9 cellular contexts compared by ENCODE assay signal in genomic region chr14:61476105-61476736, GRCh38.
DNase-seq lines count a peak whose midpoint lies in the region; ATAC-seq and TF ChIP-seq lines count a peak whose summit lies in the region.
"Had no signal": no experiment of that assay in that cellular context is flagged by ENCODE, and none has a peak within 500 bp of the region (broad histone marks: within the 10 kb centered on the region; RNA-seq: fewer than 3 reads in every experiment).

No MANE protein-coding gene starts in this region.

- DNase-seq in activated T-cell treated with anti-CD3 and anti-CD28 coated beads, Interleukin-2, amount 50 U/mL, for 4 hours, result no peak
- no peak for DNase-seq in activated T-cell treated with anti-CD3 and anti-CD28 coated beads, Interleukin-2, amount 50 U/mL, for 1 hour
- DNase-seq in mesothelial cell of epicardium (ENCODE audit: low spot score in 2 of 2, unreplicated experiment in 2 of 2) (no peak), transverse colon (no peak), A673 (ENCODE audit: low spot score) (no peak), KBM-7 (no peak), SHP77 treated with DMSO at 0.1 percent for 48 hours (lab: John Stamatoyannopoulos, UW) (no peak)
- DNase-seq: COR-L47 had no signal

- peaks cover 28% of the 10 kb centered on the region for H3K36me3 Mint-ChIP-seq in activated T-cell treated with anti-CD3 and anti-CD28 coated beads, Interleukin-2, amount 50 U/mL, for 4 hours (ENCODE audit: insufficient read depth)
- H3K36me3 Mint-ChIP-seq in activated naive CD8-positive, alpha-beta T cell, result peaks cover 7% of the 10 kb centered on the region
- H3K36me3 Mint-ChIP-seq in mesothelial cell of epicardium, result no peaks in the 10 kb centered on the region

- peaks cover 3% of the 10 kb centered on the region for H3K9me3 Mint-ChIP-seq in activated T-cell treated with anti-CD3 and anti-CD28 coated beads, Interleukin-2, amount 50 U/mL, for 4 hours
- peaks cover 3% of the 10 kb centered on the region for H3K9me3 Mint-ChIP-seq in activated naive CD8-positive, alpha-beta T cell (ENCODE audit: low read depth)
- H3K9me3 Mint-ChIP-seq in mesothelial cell of epicardium, result no peaks in the 10 kb centered on the region

- H3K27me3 ChIP-seq in transverse colon (no peaks in the 10 kb centered on the region), A673 (replicated peaks; ENCODE audit: insufficient read depth, low read depth, low read length, poor library complexity) (no peaks in the 10 kb centered on the region)

- CTCF ChIA-PET in A673 (lab: Charles Lee), result interaction anchor here (0.5 to 1.1 kb wide), 4 partner anchors 20 to 1833 kb away, joined by 3 to 4 read pairs (median 3); partner anchors contain the start of gene HIF1A

- H3K27ac Mint-ChIP-seq in activated naive CD8-positive, alpha-beta T cell, result peak overlapping the region; percentile 97
- H3K27ac Mint-ChIP-seq in mesothelial cell of epicardium, result peak overlapping the region; percentile 95

- intact Hi-C loops in transverse colon (cut with DNase I; ENCODE audit: low total_unique reads) (no loop called here), A673 (cut with micrococcal nuclease; ENCODE audit: unreplicated experiment) (no loop called here)

- no peaks in the 10 kb centered on the region for H3K27me3 Mint-ChIP-seq in activated T-cell treated with anti-CD3 and anti-CD28 coated beads, Interleukin-2, amount 50 U/mL, for 4 hours (ENCODE audit: low read depth)
- no peaks in the 10 kb centered on the region for H3K27me3 Mint-ChIP-seq in activated naive CD8-positive, alpha-beta T cell
- H3K27me3 Mint-ChIP-seq in mesothelial cell of epicardium (ENCODE audit: low read depth), result no peaks in the 10 kb centered on the region

- 79 to 82% methylated on average over 1 to 2 of the region's 2 CpGs for WGBS in transverse colon (ENCODE audit: low coverage in 1 of 2), 2 donors

- H3K9me3 ChIP-seq in transverse colon, result no peaks in the 10 kb centered on the region
- no peaks in the 10 kb centered on the region for H3K9me3 ChIP-seq in A673 (ENCODE audit: low read depth, low read length, poor library complexity, severe bottlenecking)

- ATAC-seq in activated T-cell treated with anti-CD3 and anti-CD28 coated beads, Interleukin-2, amount 50 U/mL, for 4 hours, result peak; percentile 4 to 6

- in situ Hi-C loops in transverse colon (cut with MboI; ENCODE audit: low pct_ligation_motif_present in 1 of 4, low pct_unique_long_range_greater_than_20kb in 1 of 4, low sequenced_read_pairs in 3 of 4) (no loop called here), KBM-7 (cut with MboI; ENCODE audit: low pct_unique_long_range_greater_than_20kb, low sequenced_read_pairs) (loop anchor here (10.0 kb wide), 1 partner anchor 259 kb away; no protein-coding TSS in a partner anchor)

- H3K4me3 ChIP-seq in transverse colon (no peak overlapping the region), A673 (ENCODE audit: low read depth, low read length, poor library complexity, severe bottlenecking) (no peak overlapping the region)

- no TSS peak for BruUV-seq in A673 (replicated peaks; lab: Mats Ljungman, UMichigan)

- no peak for TF ChIP-seq POLR2A in transverse colon (IDR thresholded peaks at IDR 0.05)

- H3K27ac ChIP-seq in transverse colon, result peak overlapping the region; percentile 73 to 81 (median 79)
- H3K27ac ChIP-seq in A673 (ENCODE audit: low read depth, low read length, poor library complexity, severe bottlenecking), result no peak overlapping the region

- H3K4me3 Mint-ChIP-seq in activated T-cell treated with anti-CD3 and anti-CD28 coated beads, Interleukin-2, amount 50 U/mL, for 4 hours, result peak overlapping the region; percentile 67
- peak overlapping the region; percentile 75 for H3K4me3 Mint-ChIP-seq in activated naive CD8-positive, alpha-beta T cell
- H3K4me3 Mint-ChIP-seq in mesothelial cell of epicardium, result no peak overlapping the region

- peaks cover 96% of the 10 kb centered on the region for H3K4me1 Mint-ChIP-seq in activated T-cell treated with anti-CD3 and anti-CD28 coated beads, Interleukin-2, amount 50 U/mL, for 4 hours (ENCODE audit: low read depth)
- H3K4me1 Mint-ChIP-seq in activated naive CD8-positive, alpha-beta T cell (ENCODE audit: low read depth), result peaks cover 95% of the 10 kb centered on the region
- peaks cover 47% of the 10 kb centered on the region for H3K4me1 Mint-ChIP-seq in mesothelial cell of epicardium

- no peak for TF ChIP-seq CTCF in mesothelial cell of epicardium (IDR thresholded peaks at IDR 0.05; ENCODE audit: unreplicated experiment)
- no peak for TF ChIP-seq CTCF in transverse colon (IDR thresholded peaks at IDR 0.05)
- no peak for TF ChIP-seq CTCF in A673 (conservative IDR thresholded peaks at IDR 0.05; ENCODE audit: low read depth, low read length)

- H3K4me1 ChIP-seq in transverse colon, result peaks cover 15 to 75% (median 30%) of the 10 kb centered on the region in 4 donors
- peaks cover 14% of the 10 kb centered on the region for H3K4me1 ChIP-seq in A673 (ENCODE audit: insufficient read depth, low read length, poor library complexity, severe bottlenecking)

- TF ChIP-seq EP300 in transverse colon (IDR thresholded peaks at IDR 0.05; ENCODE audit: low read depth), result no peak

- no peaks in the 10 kb centered on the region for H3K36me3 ChIP-seq in transverse colon
- H3K36me3 ChIP-seq in A673 (ENCODE audit: insufficient read depth, low read length, poor library complexity, severe bottlenecking), result no peaks in the 10 kb centered on the region

- POLR2A ChIA-PET in A673 (lab: Charles Lee; ENCODE audit: low non-redundant PET), result no interaction called here
